10 cellular contexts compared by ENCODE assay signal in the genomic region with DNA sequence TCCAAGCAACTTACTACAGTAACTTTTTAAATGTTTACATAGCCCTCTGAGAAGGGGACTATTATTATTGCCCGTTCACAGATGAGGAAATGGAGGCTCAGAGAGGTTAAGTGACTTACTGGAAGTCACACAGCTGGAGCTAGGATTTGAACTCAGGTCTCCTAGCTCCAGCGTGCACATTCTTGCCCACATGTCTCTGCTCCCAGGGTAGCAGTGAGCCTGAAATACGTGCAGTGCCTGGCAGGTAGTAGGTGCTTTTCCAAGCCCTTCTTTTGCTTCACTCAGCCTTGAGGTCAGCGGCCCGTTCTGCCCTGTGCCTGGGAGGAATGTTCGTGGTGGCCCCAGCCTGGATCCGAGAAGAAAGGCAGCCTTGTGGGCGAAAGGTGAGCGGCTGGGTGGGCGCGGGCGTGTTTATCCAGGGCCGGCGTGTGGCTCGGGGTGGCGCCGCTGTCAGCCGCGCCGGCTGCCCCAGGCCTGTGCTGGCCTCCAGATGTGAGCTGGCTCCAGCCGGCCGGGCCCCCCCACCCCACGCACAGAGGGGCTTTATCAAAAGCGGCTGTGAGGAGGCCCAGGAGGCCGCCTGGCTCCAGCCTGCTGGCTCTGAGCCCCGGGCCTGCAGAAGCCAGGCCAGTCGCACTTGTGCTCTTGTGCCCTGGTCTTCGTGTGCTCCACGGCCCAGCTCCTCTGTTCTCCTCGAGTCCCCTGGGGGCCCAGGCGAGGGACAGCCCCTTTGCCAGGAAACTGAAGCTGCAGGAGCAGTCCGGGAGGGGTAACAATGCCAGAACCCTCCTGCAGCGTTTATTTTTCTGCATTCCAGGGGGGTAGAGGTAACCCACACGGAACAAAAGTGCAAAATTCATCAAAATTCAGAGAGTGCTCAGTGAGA. TPM values are rescaled to one million over a fixed set of nuclear protein-coding genes. Genes with fewer than 3 reads are reported as not detected.
A peak's percentile ranks its signal among the peaks of the same experiment; 100 is the strongest.
DNase-seq lines count a peak whose midpoint lies in the region; ATAC-seq and TF ChIP-seq lines count a peak whose summit lies in the region.
"Had no signal": no experiment of that assay in that cellular context is flagged by ENCODE, and none has a peak within 500 bp of the region (broad histone marks: within the 10 kb centered on the region; RNA-seq: fewer than 3 reads in every experiment).

No MANE protein-coding gene starts in this region.

- DNase-seq in Caki2 (ENCODE audit: low read depth) (peak; percentile 97), WTC11 (ENCODE audit: low spot score) (no peak), left ventricle myocardium inferior (peak; percentile 46), pons (ENCODE audit: low spot score) (peak; percentile 77), NCI-H2171 (lab: John Stamatoyannopoulos, UW) (no peak), NCI-H526 treated with DMSO at 0.1 percent for 48 hours (lab: John Stamatoyannopoulos, UW) (no peak)
- DNase-seq in naive thymus-derived CD8-positive, alpha-beta T cell: no peak
- DNase-seq: NCI-H2081 had no signal

- POLR2A ChIA-PET in WTC11 (lab: Charles Lee): no interaction called here
- POLR2A ChIA-PET in naive thymus-derived CD8-positive, alpha-beta T cell (lab: Charles Lee): no interaction called here

- in situ Hi-C loops in Caki2 (cut with HindIII; ENCODE audit: low pct_unique_long_range_greater_than_20kb, low sequenced_read_pairs): no loop called here

- H3K9me3 Mint-ChIP-seq in WTC11: no peaks in the 10 kb centered on the region
- no peaks in the 10 kb centered on the region for H3K9me3 Mint-ChIP-seq in naive thymus-derived CD8-positive, alpha-beta T cell

- peak overlapping the region; percentile 25 for H3K27ac ChIP-seq in left ventricle myocardium inferior (replicated peaks)
- H3K27ac ChIP-seq: VCaP had no signal

- peaks cover 15% of the 10 kb centered on the region for H3K4me1 Mint-ChIP-seq in WTC11
- H3K4me1 Mint-ChIP-seq in naive thymus-derived CD8-positive, alpha-beta T cell: peaks cover 0 to 3% (median 2%) of the 10 kb centered on the region in 4 donors

- no peaks in the 10 kb centered on the region for H3K9me3 ChIP-seq in left ventricle myocardium inferior (replicated peaks)

- no peaks in the 10 kb centered on the region for H3K36me3 ChIP-seq in left ventricle myocardium inferior

- CTCF ChIA-PET in WTC11 (lab: Charles Lee): interaction anchor here (0.7 to 2.3 kb wide), 6 partner anchors 17 to 87 kb away, joined by 3 to 12 read pairs (median 6); partner anchors contain the start of gene SNAI1

- H3K27ac Mint-ChIP-seq in WTC11: no peak overlapping the region
- H3K27ac Mint-ChIP-seq in naive thymus-derived CD8-positive, alpha-beta T cell: peak overlapping the region in 1 of 10 donors; percentile 19

- ATAC-seq in WTC11 (peak; percentile 39), HG02840 (IDR thresholded peaks at IDR 0.05; ENCODE audit: low FRiP score, unreplicated experiment) (no peak)
- ATAC-seq in naive thymus-derived CD8-positive, alpha-beta T cell: no peak

- H3K27me3 ChIP-seq in left ventricle myocardium inferior (ENCODE audit: low read depth): no peaks in the 10 kb centered on the region

- no peak overlapping the region for H3K4me3 Mint-ChIP-seq in WTC11
- no peak overlapping the region for H3K4me3 Mint-ChIP-seq in naive thymus-derived CD8-positive, alpha-beta T cell

- H3K27me3 Mint-ChIP-seq in WTC11 (ENCODE audit: low read depth): no peaks in the 10 kb centered on the region
- H3K27me3 Mint-ChIP-seq in naive thymus-derived CD8-positive, alpha-beta T cell: peaks cover 0 to 3% (median 1%) of the 10 kb centered on the region in 5 donors

- peaks cover 23% of the 10 kb centered on the region for H3K4me1 ChIP-seq in left ventricle myocardium inferior

- no peaks in the 10 kb centered on the region for H3K36me3 Mint-ChIP-seq in WTC11
- H3K36me3 Mint-ChIP-seq in naive thymus-derived CD8-positive, alpha-beta T cell: no peaks in the 10 kb centered on the region

- TF ChIP-seq CTCF in WTC11 (IDR thresholded peaks at IDR 0.05) (no peak), left ventricle myocardium inferior (IDR thresholded peaks at IDR 0.05; ENCODE audit: borderline replicate concordance) (no peak)

- intact Hi-C loops in left ventricle myocardium inferior (cut with micrococcal nuclease): no loop called here

- peak overlapping the region; percentile 0 for H3K4me3 ChIP-seq in left ventricle myocardium inferior

TF ChIP-seq in WTC11, 78 proteins besides CTCF, POLR2A, EP300 and RAD21 (continues in another document):
- TF ChIP-seq IRF1 (CRISPR knock-in tag; IDR thresholded peaks at IDR 0.05): no peak
- TF ChIP-seq, protein P1, sequence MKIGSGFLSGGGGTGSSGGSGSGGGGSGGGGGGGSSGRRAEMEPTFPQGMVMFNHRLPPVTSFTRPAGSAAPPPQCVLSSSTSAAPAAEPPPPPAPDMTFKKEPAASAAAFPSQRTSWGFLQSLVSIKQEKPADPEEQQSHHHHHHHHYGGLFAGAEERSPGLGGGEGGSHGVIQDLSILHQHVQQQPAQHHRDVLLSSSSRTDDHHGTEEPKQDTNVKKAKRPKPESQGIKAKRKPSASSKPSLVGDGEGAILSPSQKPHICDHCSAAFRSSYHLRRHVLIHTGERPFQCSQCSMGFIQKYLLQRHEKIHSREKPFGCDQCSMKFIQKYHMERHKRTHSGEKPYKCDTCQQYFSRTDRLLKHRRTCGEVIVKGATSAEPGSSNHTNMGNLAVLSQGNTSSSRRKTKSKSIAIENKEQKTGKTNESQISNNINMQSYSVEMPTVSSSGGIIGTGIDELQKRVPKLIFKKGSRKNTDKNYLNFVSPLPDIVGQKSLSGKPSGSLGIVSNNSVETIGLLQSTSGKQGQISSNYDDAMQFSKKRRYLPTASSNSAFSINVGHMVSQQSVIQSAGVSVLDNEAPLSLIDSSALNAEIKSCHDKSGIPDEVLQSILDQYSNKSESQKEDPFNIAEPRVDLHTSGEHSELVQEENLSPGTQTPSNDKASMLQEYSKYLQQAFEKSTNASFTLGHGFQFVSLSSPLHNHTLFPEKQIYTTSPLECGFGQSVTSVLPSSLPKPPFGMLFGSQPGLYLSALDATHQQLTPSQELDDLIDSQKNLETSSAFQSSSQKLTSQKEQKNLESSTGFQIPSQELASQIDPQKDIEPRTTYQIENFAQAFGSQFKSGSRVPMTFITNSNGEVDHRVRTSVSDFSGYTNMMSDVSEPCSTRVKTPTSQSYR (CRISPR knock-in tag; IDR thresholded peaks at IDR 0.05): no peak
- peak; percentile 49 for TF ChIP-seq PRDM15 (CRISPR knock-in tag; IDR thresholded peaks at IDR 0.05)
- TF ChIP-seq NR3C1 (CRISPR knock-in tag; conservative IDR thresholded peaks at IDR 0.05; ENCODE audit: low read depth): no peak
- no peak for TF ChIP-seq ZBTB21 (CRISPR knock-in tag; IDR thresholded peaks at IDR 0.05; ENCODE audit: borderline replicate concordance)
- 0 out of 2 replicates have a peak, but pooled peaks have one; percentile 28 for TF ChIP-seq GTF2I (CRISPR knock-in tag; conservative IDR thresholded peaks at IDR 0.05)
- no peak for TF ChIP-seq MXD4 (CRISPR knock-in tag; IDR thresholded peaks at IDR 0.05; ENCODE audit: borderline replicate concordance)

RNA-seq across cellular contexts. Expression of gene UBE2V1, which starts 58.1 kb away (rescaled TPM):
- total RNA-seq in Caki2 (2014; rRNA removed; shearing (Covaris generic); ENCODE audit: low replicate concordance): 30.0 and 38.1 TPM in 2 replicates
- 132 to 146 TPM (median 144 TPM) in 3 replicates for total RNA-seq in WTC11 (2021)
- total RNA-seq in left ventricle myocardium inferior: 77.1 TPM
- 100 to 1,000 TPM; 154 to 165 TPM for total RNA-seq in naive thymus-derived CD8-positive, alpha-beta T cell
- 100 to 1,000 TPM; 141 to 155 (median 148) TPM for polyA plus RNA-seq in naive thymus-derived CD8-positive, alpha-beta T cell

Comparison
In these comparisons a context has a peak if more than half of its experiments do, and no peak if none do; other contexts are left out.
1. DNase-seq: peak in Caki2 (single experiment), left ventricle myocardium inferior (single experiment) and pons (single experiment); none in WTC11 (single experiment), naive thymus-derived CD8-positive, alpha-beta T cell (0 of 10), NCI-H2171 (single experiment) and NCI-H526 treated with DMSO at 0.1 percent for 48 hours (single experiment).